ENCODE assay signal across 24 cellular contexts in the genomic region with DNA sequence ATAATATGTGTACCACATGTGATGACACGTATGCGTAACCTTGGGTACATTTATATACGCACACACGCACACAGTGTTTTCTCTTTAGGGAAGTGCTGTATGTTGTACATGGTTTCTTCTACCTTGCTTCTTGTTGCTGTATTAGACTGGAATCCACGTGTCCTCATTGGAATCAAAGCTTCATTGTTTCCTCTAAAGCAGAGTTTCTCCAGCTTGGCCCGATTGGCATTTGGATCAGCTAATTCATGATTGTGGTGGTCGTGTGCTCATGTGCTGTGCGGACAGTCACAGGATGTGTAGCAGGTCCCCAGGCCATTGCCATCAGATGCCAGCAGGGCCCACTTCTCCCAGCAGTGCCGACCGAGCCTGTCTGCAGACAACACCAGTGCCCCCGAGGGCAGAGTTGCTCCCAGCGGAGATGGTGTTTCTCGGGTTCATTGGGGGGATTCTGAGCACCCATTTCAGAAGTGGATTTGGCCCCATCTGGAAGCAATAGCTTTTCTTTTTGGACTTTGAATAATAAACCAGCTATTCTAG.
A peak's percentile ranks its signal among the peaks of the same experiment; 100 is the strongest.
DNase-seq lines count a peak whose midpoint lies in the region; ATAC-seq and TF ChIP-seq lines count a peak whose summit lies in the region.
"Had no signal": no experiment of that assay in that cellular context is flagged by ENCODE, and none has a peak within 500 bp of the region (broad histone marks: within the 10 kb centered on the region; RNA-seq: fewer than 3 reads in every experiment).

No MANE protein-coding gene starts in this region.

- TF ChIP-seq CTCF in progenitor cell of endocrine pancreas (IDR thresholded peaks at IDR 0.05; ENCODE audit: unreplicated experiment): peak; percentile 33

- intact Hi-C loops in activated CD4-positive, alpha-beta T cell treated with anti-CD3 and anti-CD28 coated beads, Interleukin-2, amount 10 ng/mL, durations not matched to agents 24 days and 14 days (cut with micrococcal nuclease): no loop called here

- H3K4me3 Mint-ChIP-seq in activated CD4-positive, alpha-beta T cell treated with anti-CD3 and anti-CD28 coated beads, Interleukin-2, amount 10 ng/mL, durations not matched to agents 24 days and 14 days: no peak overlapping the region
- H3K4me3 Mint-ChIP-seq in progenitor cell of endocrine pancreas (ENCODE audit: low read depth): no peak overlapping the region
- H3K4me3 Mint-ChIP-seq: activated naive CD8-positive, alpha-beta T cell; naive thymus-derived CD4-positive, alpha-beta T cell; stimulated activated naive B cell treated with anti-CD40 and anti-IgM and Interleukin-4, amounts not matched to agents 10 μg/mL and 1 μg/mL and 100 μg/mL, for 72 hours; T-helper 1 cell treated with Interleukin-12 subunit alpha and Interleukin-12 subunit beta and Interleukin-4 antibody, amounts not matched to agents 30 μg/mL and 1 μg/mL, for 36 hours had no signal

- no peak for DNase-seq in activated CD4-positive, alpha-beta T cell treated with anti-CD3 and anti-CD28 coated beads, Interleukin-2, amount 10 ng/mL, durations not matched to agents 24 days and 14 days
- no peak for DNase-seq in activated CD4-positive, alpha-beta T cell treated with anti-CD3 and anti-CD28 coated beads for 48 hours
- DNase-seq in SHP77 (lab: John Stamatoyannopoulos, UW) (peak; percentile 35 to 55), globus pallidus (ENCODE audit: low spot score) (peak; percentile 64), progenitor cell of endocrine pancreas (ENCODE audit: low spot score, unreplicated experiment) (no peak), GM19238 (ENCODE audit: insufficient read length, low spot score) (no peak)
- DNase-seq: activated CD4-positive, alpha-beta T cell treated with anti-CD3 and anti-CD28 coated beads, Interleukin-2, amount 50 U/mL, for 1 hour; Calu3; dorsolateral prefrontal cortex; heart left ventricle; left colon; naive thymus-derived CD4-positive, alpha-beta T cell; NCI-H1436; NCI-H510A; ovary; right cardiac atrium; SJCRH30; stimulated activated CD4-positive, alpha-beta T cell treated with anti-CD3 and anti-CD28 coated beads, Interleukin-4, amount 100 ng/mL, for 1 hour; stimulated activated naive B cell treated with anti-CD40 and anti-IgM and Interleukin-4, amounts not matched to agents 10 μg/mL and 1 μg/mL and 100 μg/mL, for 72 hours had no signal

- peaks cover 16% of the 10 kb centered on the region for H3K36me3 Mint-ChIP-seq in activated CD4-positive, alpha-beta T cell treated with anti-CD3 and anti-CD28 coated beads, Interleukin-2, amount 10 ng/mL, durations not matched to agents 24 days and 14 days (ENCODE audit: low read depth)
- peaks cover 3% of the 10 kb centered on the region for H3K36me3 Mint-ChIP-seq in progenitor cell of endocrine pancreas (ENCODE audit: insufficient read depth)

- peak overlapping the region; percentile 65 for H3K27ac Mint-ChIP-seq in activated CD4-positive, alpha-beta T cell treated with anti-CD3 and anti-CD28 coated beads, Interleukin-2, amount 10 ng/mL, durations not matched to agents 24 days and 14 days
- peak overlapping the region; percentile 57 for H3K27ac Mint-ChIP-seq in progenitor cell of endocrine pancreas
- H3K27ac Mint-ChIP-seq: activated naive CD8-positive, alpha-beta T cell; stimulated activated naive B cell treated with anti-CD40 and anti-IgM and Interleukin-4, amounts not matched to agents 10 μg/mL and 1 μg/mL and 100 μg/mL, for 72 hours; T-helper 1 cell treated with Interleukin-12 subunit alpha and Interleukin-12 subunit beta and Interleukin-4 antibody, amounts not matched to agents 30 μg/mL and 1 μg/mL, for 36 hours had no signal

- no peaks in the 10 kb centered on the region for H3K9me3 Mint-ChIP-seq in activated CD4-positive, alpha-beta T cell treated with anti-CD3 and anti-CD28 coated beads, Interleukin-2, amount 10 ng/mL, durations not matched to agents 24 days and 14 days
- no peaks in the 10 kb centered on the region for H3K9me3 Mint-ChIP-seq in progenitor cell of endocrine pancreas (ENCODE audit: low read depth)
- H3K9me3 Mint-ChIP-seq: naive thymus-derived CD4-positive, alpha-beta T cell; T-helper 1 cell treated with Interleukin-12 subunit alpha and Interleukin-12 subunit beta and Interleukin-4 antibody, amounts not matched to agents 30 μg/mL and 1 μg/mL, for 36 hours had no signal

- ATAC-seq in GM18520 (IDR thresholded peaks at IDR 0.05; ENCODE audit: unreplicated experiment) (no peak), HG02981 (IDR thresholded peaks at IDR 0.05; ENCODE audit: unreplicated experiment) (no peak)
- ATAC-seq: heart left ventricle; K562; left colon; naive thymus-derived CD4-positive, alpha-beta T cell; right cardiac atrium; stimulated activated naive B cell treated with anti-CD40 and anti-IgM and Interleukin-4, amounts not matched to agents 10 μg/mL and 1 μg/mL and 100 μg/mL, for 72 hours had no signal

- H3K4me1 Mint-ChIP-seq in activated CD4-positive, alpha-beta T cell treated with anti-CD3 and anti-CD28 coated beads, Interleukin-2, amount 10 ng/mL, durations not matched to agents 24 days and 14 days: peaks cover 49% of the 10 kb centered on the region
- peaks cover 40% of the 10 kb centered on the region for H3K4me1 Mint-ChIP-seq in progenitor cell of endocrine pancreas (ENCODE audit: low read depth)

- H3K27me3 Mint-ChIP-seq in activated CD4-positive, alpha-beta T cell treated with anti-CD3 and anti-CD28 coated beads, Interleukin-2, amount 10 ng/mL, durations not matched to agents 24 days and 14 days: no peaks in the 10 kb centered on the region
- H3K27me3 Mint-ChIP-seq in progenitor cell of endocrine pancreas: no peaks in the 10 kb centered on the region
- H3K27me3 Mint-ChIP-seq: activated naive CD8-positive, alpha-beta T cell; naive thymus-derived CD4-positive, alpha-beta T cell; stimulated activated naive B cell treated with anti-CD40 and anti-IgM and Interleukin-4, amounts not matched to agents 10 μg/mL and 1 μg/mL and 100 μg/mL, for 72 hours had no signal

Comparison
In these comparisons a context has a peak if more than half of its experiments do, and no peak if none do; other contexts are left out.
1. DNase-seq: peak in SHP77 (2 of 2) and globus pallidus (single experiment); none in activated CD4-positive, alpha-beta T cell treated with anti-CD3 and anti-CD28 coated beads, Interleukin-2, amount 10 ng/mL, durations not matched to agents 24 days and 14 days (single experiment), activated CD4-positive, alpha-beta T cell treated with anti-CD3 and anti-CD28 coated beads for 48 hours (single experiment), progenitor cell of endocrine pancreas (single experiment) and GM19238 (single experiment).